In the genomic region with DNA sequence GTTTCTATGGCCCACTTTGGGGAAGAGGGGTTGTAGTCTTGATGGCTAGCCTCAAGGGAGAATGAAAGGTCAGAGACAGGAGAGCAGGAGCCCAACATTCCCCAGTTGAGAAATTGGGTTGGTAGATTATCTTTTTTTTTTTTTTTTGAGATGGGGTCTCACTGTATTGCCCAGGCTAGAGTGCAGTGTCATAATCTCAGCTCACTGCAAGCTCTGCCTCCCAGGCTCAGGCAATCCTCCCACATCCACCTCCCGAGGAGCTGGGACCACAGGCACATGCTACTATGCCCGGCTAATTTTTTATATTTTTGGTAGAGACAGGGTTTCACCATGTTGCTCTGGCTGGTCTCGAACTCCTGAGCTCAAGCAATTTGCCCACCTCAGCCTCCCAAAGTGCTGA, we compare ENCODE assay signal across 1 cellular context.
TF ChIP-seq lines count a peak whose summit lies in the region.

No MANE protein-coding gene starts in this region.

TF ChIP-seq in IMR-90, 13 proteins besides CTCF, POLR2A, EP300 and RAD21 (continued from another document):
- TF ChIP-seq MAFK (IDR thresholded peaks at IDR 0.05; ENCODE audit: low read depth, low read length) (no peak), BHLHE40 (IDR thresholded peaks at IDR 0.05; ENCODE audit: low read depth, low read length) (no peak), NFE2L2 (IDR thresholded peaks at IDR 0.05; ENCODE audit: low read depth, low read length) (no peak), FOS (IDR thresholded peaks at IDR 0.05; ENCODE audit: low read depth, low read length) (no peak)
